ENCODE assay signal across 8 cellular contexts in genomic region chrX:45850775-45851433, GRCh38.
DNase-seq lines count a peak whose midpoint lies in the region; ATAC-seq and TF ChIP-seq lines count a peak whose summit lies in the region.

No MANE protein-coding gene starts in this region.

- H3K4me1 ChIP-seq in HEK293 (ENCODE audit: control insufficient read depth, insufficient read depth, low read length) (no peaks in the 10 kb centered on the region), liver (ENCODE audit: control insufficient read depth in 4 of 4, insufficient read depth in 4 of 4, low read length in 3 of 4) (peaks cover 6 to 19% (median 12%) of the 10 kb centered on the region in 4 donors)

- CTCF ChIA-PET in HEK293 (lab: Yijun Ruan, JAX), result interaction anchor here (0.6 to 1.8 kb wide), 4 partner anchors 49 to 1324 kb away, joined by 3 to 5 read pairs (median 4); no protein-coding TSS in a partner anchor

- TF ChIP-seq CTCF in HEK293 (tag by site-specific recombination; IDR thresholded peaks at IDR 0.05) (no peak), liver (IDR thresholded peaks at IDR 0.05; ENCODE audit: low read depth, low read length, missing input control) (no peak)

- H3K27ac Mint-ChIP-seq in T-helper 2 cell treated with Interferon-gamma antibody and Interleukin-4, amounts not matched to agents 5 μg/mL and 100 μg/mL, for 36 hours, result peak overlapping the region; percentile 87
- H3K27ac Mint-ChIP-seq in central memory CD8-positive, alpha-beta T cell (ENCODE audit: low read depth), result peak overlapping the region; percentile 88

- H3K9ac ChIP-seq in liver (ENCODE audit: low read depth in 1 of 2, low read length in 2 of 2), result no peak overlapping the region

- peak overlapping the region; percentile 95 for H3K4me3 Mint-ChIP-seq in T-helper 2 cell treated with Interferon-gamma antibody and Interleukin-4, amounts not matched to agents 5 μg/mL and 100 μg/mL, for 36 hours
- H3K4me3 Mint-ChIP-seq in central memory CD8-positive, alpha-beta T cell, result peak overlapping the region; percentile 88

- no peaks in the 10 kb centered on the region for H3K9me3 Mint-ChIP-seq in T-helper 2 cell treated with Interferon-gamma antibody and Interleukin-4, amounts not matched to agents 5 μg/mL and 100 μg/mL, for 36 hours
- no peaks in the 10 kb centered on the region for H3K9me3 Mint-ChIP-seq in central memory CD8-positive, alpha-beta T cell

- peaks cover 20% of the 10 kb centered on the region for H3K36me3 Mint-ChIP-seq in T-helper 2 cell treated with Interferon-gamma antibody and Interleukin-4, amounts not matched to agents 5 μg/mL and 100 μg/mL, for 36 hours (ENCODE audit: low read depth)
- H3K36me3 Mint-ChIP-seq in central memory CD8-positive, alpha-beta T cell (ENCODE audit: insufficient read depth), result peaks cover 9% of the 10 kb centered on the region

- no peak for TF ChIP-seq RAD21 in liver (IDR thresholded peaks at IDR 0.05)

- DNase-seq in A172 (ENCODE audit: low spot score), result peak; percentile 10
- peak; percentile 18 for DNase-seq in T-helper 2 cell treated with Interferon-gamma antibody and Interleukin-4, amounts not matched to agents 5 μg/mL and 100 μg/mL, for 36 hours (ENCODE audit: low spot score)
- no peak for DNase-seq in central memory CD8-positive, alpha-beta T cell (ENCODE audit: low spot score in 2 of 2)
- DNase-seq in stimulated activated naive CD8-positive, alpha-beta T cell treated with anti-CD3 and anti-CD28 coated beads, Interleukin-15, Interleukin-2, amounts not matched to agents 100 U/mL and 50 U/mL, for 24 hours, result peak; percentile 37
- no peak for DNase-seq in SKM-1 (lab: John Stamatoyannopoulos, UW; ENCODE audit: unreplicated experiment)

- ATAC-seq in central memory CD8-positive, alpha-beta T cell (replicated peaks; ENCODE audit: extremely low read depth, poor library complexity, severe bottlenecking), result peak; percentile 25
- ATAC-seq in stimulated activated naive CD8-positive, alpha-beta T cell treated with anti-CD3 and anti-CD28 coated beads, Interleukin-15, Interleukin-2, amounts not matched to agents 100 U/mL and 50 U/mL, for 24 hours, result peak; percentile 51
- no peak for ATAC-seq in HG03108 (IDR thresholded peaks at IDR 0.05; ENCODE audit: unreplicated experiment)

- WGBS in liver, result under 1% methylated on average over 53 of the region's 54 CpGs

- H3K4me1 Mint-ChIP-seq in T-helper 2 cell treated with Interferon-gamma antibody and Interleukin-4, amounts not matched to agents 5 μg/mL and 100 μg/mL, for 36 hours (ENCODE audit: low read depth), result peaks cover 37% of the 10 kb centered on the region
- peaks cover 15% of the 10 kb centered on the region for H3K4me1 Mint-ChIP-seq in central memory CD8-positive, alpha-beta T cell

- POLR2A ChIA-PET in HEK293 (lab: Yijun Ruan, JAX), result no interaction called here

- H3K4me3 ChIP-seq in HEK293 (ENCODE audit: low read depth, low read length), result peak overlapping the region; percentile 54
- peak overlapping the region; percentile 41 to 56 (median 49) for H3K4me3 ChIP-seq in liver (ENCODE audit: low read depth in 1 of 3, low read length in 3 of 3)

- H3K27ac ChIP-seq in HEK293 (ENCODE audit: extremely low read depth, low read depth, low read length) (peak overlapping the region; percentile 59; the same call in 1 of the 2 replicates), liver (ENCODE audit: low read depth in 1 of 2, low read length in 2 of 2) (no peak overlapping the region)

- H3K9me3 ChIP-seq in HEK293 (ENCODE audit: control insufficient read depth, insufficient read depth, low read depth, low read length) (no peaks in the 10 kb centered on the region), liver (ENCODE audit: control insufficient read depth in 4 of 4, low read length in 3 of 4) (no peaks in the 10 kb centered on the region)

- H3K36me3 ChIP-seq in HEK293 (ENCODE audit: control insufficient read depth in 2 of 2, insufficient read depth in 1 of 2, low read length in 2 of 2) (peaks cover 7 to 11% of the 10 kb centered on the region in 2 experiments; a peak in 2 of 3 replicates), liver (ENCODE audit: control insufficient read depth in 4 of 4, insufficient read depth in 3 of 4, low read depth in 1 of 4, low read length in 3 of 4) (no peaks in the 10 kb centered on the region)

- H3K27me3 ChIP-seq in liver (ENCODE audit: control insufficient read depth in 4 of 4, insufficient read depth in 4 of 4, low read length in 3 of 4), result peaks cover 0 to 2% (median 0%) of the 10 kb centered on the region in 4 donors

- no peaks in the 10 kb centered on the region for H3K27me3 Mint-ChIP-seq in T-helper 2 cell treated with Interferon-gamma antibody and Interleukin-4, amounts not matched to agents 5 μg/mL and 100 μg/mL, for 36 hours (ENCODE audit: low read depth)
- no peaks in the 10 kb centered on the region for H3K27me3 Mint-ChIP-seq in central memory CD8-positive, alpha-beta T cell

TF ChIP-seq in HEK293, 187 proteins besides CTCF, POLR2A, EP300 and RAD21 (continues in another document):
- TF ChIP-seq, protein P1, sequence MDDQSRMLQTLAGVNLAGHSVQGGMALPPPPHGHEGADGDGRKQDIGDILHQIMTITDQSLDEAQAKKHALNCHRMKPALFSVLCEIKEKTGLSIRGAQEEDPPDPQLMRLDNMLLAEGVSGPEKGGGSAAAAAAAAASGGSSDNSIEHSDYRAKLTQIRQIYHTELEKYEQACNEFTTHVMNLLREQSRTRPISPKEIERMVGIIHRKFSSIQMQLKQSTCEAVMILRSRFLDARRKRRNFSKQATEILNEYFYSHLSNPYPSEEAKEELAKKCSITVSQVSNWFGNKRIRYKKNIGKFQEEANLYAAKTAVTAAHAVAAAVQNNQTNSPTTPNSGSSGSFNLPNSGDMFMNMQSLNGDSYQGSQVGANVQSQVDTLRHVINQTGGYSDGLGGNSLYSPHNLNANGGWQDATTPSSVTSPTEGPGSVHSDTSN (CRISPR knock-in tag; IDR thresholded peaks at IDR 0.05), result no peak
- TF ChIP-seq EGR2 (tag by site-specific recombination; IDR thresholded peaks at IDR 0.05; ENCODE audit: low read depth) (no peak), GLIS2 (tag by site-specific recombination; IDR thresholded peaks at IDR 0.05) (0 out of 2 replicates have a peak, but pooled peaks have one; percentile 8), OSR2 (tag by site-specific recombination; IDR thresholded peaks at IDR 0.05) (no peak), ZNF394 (tag by site-specific recombination; IDR thresholded peaks at IDR 0.05; ENCODE audit: borderline replicate concordance) (no peak; the same call in 1 of the 2 replicates), ZBTB49 (tag by site-specific recombination; IDR thresholded peaks at IDR 0.05; ENCODE audit: low read depth) (no peak), YY2 (tag by site-specific recombination; IDR thresholded peaks at IDR 0.05) (no peak)

TF ChIP-seq in liver, 16 proteins besides CTCF, POLR2A, EP300 and RAD21 (continues in another document):
- TF ChIP-seq ZBTB33 (IDR thresholded peaks at IDR 0.05) (no peak), YY1 (IDR thresholded peaks at IDR 0.05) (no peak), FOXA2 (IDR thresholded peaks at IDR 0.05) (no peak), RXRA (IDR thresholded peaks at IDR 0.05) (no peak), FOXA1 (IDR thresholded peaks at IDR 0.05) (no peak), REST (IDR thresholded peaks at IDR 0.05) (no peak), SP1 (IDR thresholded peaks at IDR 0.05) (no peak), EGR1 (IDR thresholded peaks at IDR 0.05; ENCODE audit: low read depth in 2 of 2) (no peak), NR2F2 (IDR thresholded peaks at IDR 0.05) (no peak), HNF4G (IDR thresholded peaks at IDR 0.05) (no peak), GABPA (IDR thresholded peaks at IDR 0.05 in 1 of 2, conservative IDR thresholded peaks at IDR 0.05 in 1 of 2) (no peak)
- TF ChIP-seq, protein P2, sequence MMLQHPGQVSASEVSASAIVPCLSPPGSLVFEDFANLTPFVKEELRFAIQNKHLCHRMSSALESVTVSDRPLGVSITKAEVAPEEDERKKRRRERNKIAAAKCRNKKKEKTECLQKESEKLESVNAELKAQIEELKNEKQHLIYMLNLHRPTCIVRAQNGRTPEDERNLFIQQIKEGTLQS (IDR thresholded peaks at IDR 0.05), result no peak

Comparison
In these comparisons a context has a peak if more than half of its experiments do, and no peak if none do; other contexts are left out.
1. DNase-seq: peak in A172 (single experiment), T-helper 2 cell treated with Interferon-gamma antibody and Interleukin-4, amounts not matched to agents 5 μg/mL and 100 μg/mL, for 36 hours (single experiment) and stimulated activated naive CD8-positive, alpha-beta T cell treated with anti-CD3 and anti-CD28 coated beads, Interleukin-15, Interleukin-2, amounts not matched to agents 100 U/mL and 50 U/mL, for 24 hours (single experiment); none in central memory CD8-positive, alpha-beta T cell (0 of 2) and SKM-1 (single experiment).